In the genomic region with DNA sequence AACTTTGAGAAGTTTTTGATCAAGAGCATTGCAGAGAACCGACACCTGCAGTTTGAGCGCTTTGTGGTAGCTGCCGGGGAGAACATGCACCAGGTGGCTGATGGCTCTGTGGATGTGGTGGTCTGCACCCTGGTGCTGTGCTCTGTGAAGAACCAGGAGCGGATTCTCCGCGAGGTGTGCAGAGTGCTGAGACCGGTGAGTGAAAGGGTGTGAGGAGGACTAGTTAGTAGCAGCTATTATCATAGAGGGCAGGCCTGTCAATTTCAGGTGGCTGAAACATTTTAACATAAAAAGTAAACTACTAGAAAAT, we compare ENCODE assay signal across 8 cellular contexts. TPM values are rescaled to one million over a fixed set of nuclear protein-coding genes. Genes with fewer than 3 reads are reported as not detected.
DNase-seq lines count a peak whose midpoint lies in the region; ATAC-seq and TF ChIP-seq lines count a peak whose summit lies in the region.

No MANE protein-coding gene starts in this region.

- ATAC-seq in GM21526 (IDR thresholded peaks at IDR 0.05; ENCODE audit: low FRiP score, unreplicated experiment) (peak; percentile 3), HG02870 (IDR thresholded peaks at IDR 0.05; ENCODE audit: unreplicated experiment) (no peak), HG03439 (IDR thresholded peaks at IDR 0.05; ENCODE audit: unreplicated experiment) (no peak), GM21529 (IDR thresholded peaks at IDR 0.05; ENCODE audit: unreplicated experiment) (no peak)

- H3K4me3 Mint-ChIP-seq in neural progenitor cell = peak overlapping the region; percentile 74
- no peak overlapping the region for H3K4me3 Mint-ChIP-seq in activated CD4-positive, alpha-beta memory T cell treated with anti-CD3 and anti-CD28 coated beads for 36 hours

- TF ChIP-seq CTCF in esophagus muscularis mucosa (IDR thresholded peaks at IDR 0.05) = no peak
- no peak for TF ChIP-seq CTCF in neural progenitor cell (IDR thresholded peaks at IDR 0.05)

- H3K9me3 Mint-ChIP-seq in neural progenitor cell = no peaks in the 10 kb centered on the region
- no peaks in the 10 kb centered on the region for H3K9me3 Mint-ChIP-seq in activated CD4-positive, alpha-beta memory T cell treated with anti-CD3 and anti-CD28 coated beads for 36 hours

- H3K4me1 Mint-ChIP-seq in neural progenitor cell = peaks cover 36% of the 10 kb centered on the region
- H3K4me1 Mint-ChIP-seq in activated CD4-positive, alpha-beta memory T cell treated with anti-CD3 and anti-CD28 coated beads for 36 hours (ENCODE audit: low read depth) = peaks cover 6% of the 10 kb centered on the region

- peak overlapping the region; percentile 32 for H2AFZ ChIP-seq in neural progenitor cell (replicated peaks)

- POLR2A ChIA-PET in activated CD4-positive, alpha-beta memory T cell treated with anti-CD3 and anti-CD28 coated beads for 36 hours (lab: Charles Lee) = no interaction called here

- no peaks in the 10 kb centered on the region for H3K79me2 ChIP-seq in neural progenitor cell (ENCODE audit: low read depth)

- 17% methylated on average over 7 of the region's 7 CpGs for WGBS in esophagus muscularis mucosa

- H3K4me1 ChIP-seq in esophagus muscularis mucosa = peaks cover 36 to 63% (median 59%) of the 10 kb centered on the region in 4 donors
- peaks cover 40% of the 10 kb centered on the region for H3K4me1 ChIP-seq in neural progenitor cell

- H3K36me3 ChIP-seq in esophagus muscularis mucosa (peaks cover 7 to 10% (median 7%) of the 10 kb centered on the region in 4 donors), neural progenitor cell (no peaks in the 10 kb centered on the region)

- DNase-seq in OCI-M1 (lab: John Stamatoyannopoulos, UW) = peak; percentile 59
- DNase-seq in esophagus muscularis mucosa (ENCODE audit: extremely low spot score) = no peak
- DNase-seq in neural progenitor cell (ENCODE audit: low spot score) = no peak
- DNase-seq in activated CD4-positive, alpha-beta memory T cell treated with anti-CD3 and anti-CD28 coated beads for 36 hours = no peak

- no peaks in the 10 kb centered on the region for H4K20me1 ChIP-seq in neural progenitor cell (ENCODE audit: low read depth)

- H3K27me3 Mint-ChIP-seq in neural progenitor cell (ENCODE audit: insufficient read depth, low read depth) = no peaks in the 10 kb centered on the region
- peaks cover 1% of the 10 kb centered on the region for H3K27me3 Mint-ChIP-seq in activated CD4-positive, alpha-beta memory T cell treated with anti-CD3 and anti-CD28 coated beads for 36 hours

- CTCF ChIA-PET in activated CD4-positive, alpha-beta memory T cell treated with anti-CD3 and anti-CD28 coated beads for 36 hours (lab: Charles Lee) = interaction anchor here (0.9 kb wide), 1 partner anchor 160 kb away, joined by 3 read pairs; no protein-coding TSS in a partner anchor

- H3K9me3 ChIP-seq in esophagus muscularis mucosa (no peaks in the 10 kb centered on the region), neural progenitor cell (ENCODE audit: low read depth) (no peaks in the 10 kb centered on the region)

- H3K27me3 ChIP-seq in esophagus muscularis mucosa (no peaks in the 10 kb centered on the region), neural progenitor cell (no peaks in the 10 kb centered on the region)

- TF ChIP-seq POLR2A in esophagus muscularis mucosa (IDR thresholded peaks at IDR 0.05; ENCODE audit: low read depth) = no peak

- H3K27ac ChIP-seq in esophagus muscularis mucosa (replicated peaks in 1 of 4) = peak overlapping the region; percentile 87 to 91 (median 88)
- no peak overlapping the region for H3K27ac ChIP-seq in neural progenitor cell

- peak overlapping the region; percentile 72 for H3K27ac Mint-ChIP-seq in neural progenitor cell
- H3K27ac Mint-ChIP-seq in activated CD4-positive, alpha-beta memory T cell treated with anti-CD3 and anti-CD28 coated beads for 36 hours = no peak overlapping the region

- H3K4me3 ChIP-seq in esophagus muscularis mucosa (peak overlapping the region; percentile 72 to 91 (median 83)), neural progenitor cell (no peak overlapping the region)

- no peak for TF ChIP-seq EP300 in esophagus muscularis mucosa (IDR thresholded peaks at IDR 0.05)

- no peak overlapping the region for H3K9ac ChIP-seq in neural progenitor cell

- H3K36me3 Mint-ChIP-seq in neural progenitor cell = no peaks in the 10 kb centered on the region
- H3K36me3 Mint-ChIP-seq in activated CD4-positive, alpha-beta memory T cell treated with anti-CD3 and anti-CD28 coated beads for 36 hours = no peaks in the 10 kb centered on the region

- intact Hi-C loops in esophagus muscularis mucosa (cut with DNase I) = loop anchor here (5.0 kb wide), 1 partner anchor 158 kb away; no protein-coding TSS in a partner anchor
- intact Hi-C loops in activated CD4-positive, alpha-beta memory T cell treated with anti-CD3 and anti-CD28 coated beads for 36 hours (cut with micrococcal nuclease) = no loop called here

- H3K4me2 ChIP-seq in neural progenitor cell = peak overlapping the region; percentile 63

- H3F3A ChIP-seq in neural progenitor cell (ENCODE audit: low read depth) = peaks cover 40% of the 10 kb centered on the region

RNA-seq across cellular contexts. Expression of gene HIGD1C, which starts 27.0 kb away (rescaled TPM):
- total RNA-seq in esophagus muscularis mucosa = not detected
- total RNA-seq in neural progenitor cell (ENCODE audit: low replicate concordance) = not detected in 2 replicates
- total RNA-seq in activated CD4-positive, alpha-beta memory T cell treated with anti-CD3 and anti-CD28 coated beads for 36 hours = not detected
